Comparison of ENCODE assay signal across 19 cellular contexts in genomic region chr17:69250641-69251040, GRCh38. TPM values are rescaled to one million over a fixed set of nuclear protein-coding genes. Genes with fewer than 3 reads are reported as not detected.
DNase-seq lines count a peak whose midpoint lies in the region; ATAC-seq and TF ChIP-seq lines count a peak whose summit lies in the region.
"Had no signal": no experiment of that assay in that cellular context is flagged by ENCODE, and none has a peak within 500 bp of the region (broad histone marks: within the 10 kb centered on the region; RNA-seq: fewer than 3 reads in every experiment).

No MANE protein-coding gene starts in this region.

- H3K4me2 ChIP-seq in osteoblast (ENCODE audit: insufficient read depth, low read length): peak overlapping the region; percentile 49

- H3K9me3 ChIP-seq in osteoblast (ENCODE audit: low read depth, low read length): no peaks in the 10 kb centered on the region
- H3K9me3 ChIP-seq in gastroesophageal sphincter: no peaks in the 10 kb centered on the region
- H3K9me3 ChIP-seq: SJCRH30 had no signal

- WGBS in gastroesophageal sphincter (ENCODE audit: low coverage in 1 of 2), 2 donors: 63 to 73% methylated on average over 4 of the region's 4 CpGs

- H3K27ac ChIP-seq in brain microvascular endothelial cell (peak overlapping the region; percentile 37), osteoblast (ENCODE audit: low read depth, low read length) (no peak overlapping the region), gastroesophageal sphincter (no peak overlapping the region)
- H3K27ac ChIP-seq: RWPE1, SJCRH30 had no signal

- ATAC-seq in GM18870 (IDR thresholded peaks at IDR 0.05; ENCODE audit: unreplicated experiment) (no peak), gastroesophageal sphincter (no peak)

- H3K4me3 ChIP-seq in brain microvascular endothelial cell (ENCODE audit: low read depth, low read length) (no peak overlapping the region), osteoblast (ENCODE audit: insufficient read depth, low read length) (no peak overlapping the region), gastroesophageal sphincter (no peak overlapping the region)
- H3K4me3 ChIP-seq: SJCRH30 had no signal

- no peak for TF ChIP-seq POLR2A in gastroesophageal sphincter (IDR thresholded peaks at IDR 0.05)

- TF ChIP-seq EP300 in gastroesophageal sphincter (IDR thresholded peaks at IDR 0.05): no peak

- in situ Hi-C loops in brain microvascular endothelial cell (cut with HindIII; ENCODE audit: low pct_ligation_motif_present, low sequenced_read_pairs): no loop called here

- H3K4me1 ChIP-seq in osteoblast (ENCODE audit: insufficient read depth, low read length) (peaks cover 7% of the 10 kb centered on the region), gastroesophageal sphincter (no peaks in the 10 kb centered on the region)
- H3K4me1 ChIP-seq: SJCRH30 had no signal

- peak; percentile 40 for DNase-seq in EH (ENCODE audit: low read depth)
- peak; percentile 3 for DNase-seq in LHCN-M2 (ENCODE audit: low read depth)
- peak; percentile 18 for DNase-seq in brain microvascular endothelial cell
- no peak for DNase-seq in osteoblast (ENCODE audit: insufficient read length, low spot score, missing footprints)
- no peak for DNase-seq in occipital lobe (lab: John Stamatoyannopoulos, UW)
- no peak for DNase-seq in activated effector memory CD4-positive, alpha-beta T cell treated with Interleukin-2 at 50 U/mL for 16 hours
- DNase-seq: CD4-positive, CD25-positive, alpha-beta regulatory T cell; DMS79 treated with DMSO at 0.1 percent for 48 hours; HCEC 1CT; NCI-H146; NCI-H2227 treated with DMSO at 0.1 percent for 48 hours; NCI-H526; NK-92 treated with Interleukin-12 subunit alpha and Interleukin-12 subunit beta, amount 100 ng/mL, for 24 hours; OCI-M1; SJCRH30 had no signal

- TF ChIP-seq CTCF in brain microvascular endothelial cell (IDR thresholded peaks at IDR 0.05; ENCODE audit: low read depth, low read length, missing control alignments) (no peak), osteoblast (IDR thresholded peaks at IDR 0.05; ENCODE audit: extremely low read depth, low read depth, low read length) (no peak), gastroesophageal sphincter (IDR thresholded peaks at IDR 0.05) (no peak)

- no peaks in the 10 kb centered on the region for H4K20me1 ChIP-seq in osteoblast (ENCODE audit: insufficient read depth, low read length)

- H3K36me3 ChIP-seq in brain microvascular endothelial cell (replicated peaks): no peaks in the 10 kb centered on the region
- no peaks in the 10 kb centered on the region for H3K36me3 ChIP-seq in osteoblast (ENCODE audit: insufficient read depth, low read length)
- H3K36me3 ChIP-seq in gastroesophageal sphincter: peaks cover 5 to 58% of the 10 kb centered on the region in 2 donors
- H3K36me3 ChIP-seq: SJCRH30 had no signal

- no peaks in the 10 kb centered on the region for H3K27me3 ChIP-seq in brain microvascular endothelial cell (replicated peaks)
- H3K27me3 ChIP-seq in osteoblast (ENCODE audit: insufficient read depth, low read length): no peaks in the 10 kb centered on the region
- no peaks in the 10 kb centered on the region for H3K27me3 ChIP-seq in gastroesophageal sphincter

- H2AFZ ChIP-seq in osteoblast (ENCODE audit: low read length): peak overlapping the region; percentile 64

- H3K79me2 ChIP-seq in osteoblast (ENCODE audit: insufficient read depth, low read length): no peaks in the 10 kb centered on the region

RNA-seq across cellular contexts. Expression of gene ABCA10, which starts 22.0 kb away (rescaled TPM):
- not detected in 2 replicates for total RNA-seq in LHCN-M2 (2014; rRNA removed)
- not detected for polyA plus RNA-seq in LHCN-M2 (2012)
- total RNA-seq in osteoblast: 0.88 and 1.8 TPM in 2 replicates
- 10 to 100 TPM in 1 of 4 donors, 1 to 10 TPM in 3; 2.7 to 15.1 (median 5.5) TPM for total RNA-seq in gastroesophageal sphincter
- total RNA-seq in occipital lobe: 10.0 TPM
- total RNA-seq: SJCRH30 had no signal
- polyA plus RNA-seq: IgD-negative memory B cell had no signal

Comparison
In these comparisons a context has a peak if more than half of its experiments do, and no peak if none do; other contexts are left out.
1. DNase-seq: peak in EH (single experiment), LHCN-M2 (single experiment) and brain microvascular endothelial cell (single experiment); none in osteoblast (single experiment), occipital lobe (single experiment) and activated effector memory CD4-positive, alpha-beta T cell treated with Interleukin-2 at 50 U/mL for 16 hours (single experiment).